15 cellular contexts compared by ENCODE assay signal in genomic region chr5:99187611-99188010, GRCh38.
"Had no signal": no experiment of that assay in that cellular context is flagged by ENCODE, and none has a peak within 500 bp of the region (broad histone marks: within the 10 kb centered on the region; RNA-seq: fewer than 3 reads in every experiment).

No MANE protein-coding gene starts in this region.

- DNase-seq: activated B cell treated with CpG ODN at 0.5 μM for 24 hours; activated CD4-positive, alpha-beta T cell treated with anti-CD3 and anti-CD28 coated beads, Interleukin-2, amount 50 U/mL, for 1 hour; activated naive CD4-positive, alpha-beta T cell treated with anti-CD3 and anti-CD28 coated beads for 36 hours; activated naive CD8-positive, alpha-beta T cell treated with anti-CD3 and anti-CD28 coated beads, Interleukin-2, amount 50 U/mL, for 24 hours; activated T-cell treated with anti-CD3 and anti-CD28 coated beads for 4 hours; aorta; cerebellar nuclear complex; effector CD8-positive, alpha-beta T cell; foreskin melanocyte; head of caudate nucleus; kidney glomerular epithelial cell; mesenchymal stem cell; ovary; stimulated activated CD4-positive, alpha-beta T cell treated with anti-CD3 and anti-CD28 coated beads, Interleukin-1b, Interleukin-23, amount 100 ng/mL, for 48 hours had no signal

- H3K27ac Mint-ChIP-seq: activated B cell treated with CpG ODN at 0.5 μM for 24 hours; activated naive CD4-positive, alpha-beta T cell treated with anti-CD3 and anti-CD28 coated beads for 36 hours; activated naive CD8-positive, alpha-beta T cell treated with anti-CD3 and anti-CD28 coated beads, Interleukin-2, amount 50 U/mL, for 24 hours; activated T-helper 2 cell treated with anti-CD3 and anti-CD28 coated beads, Interferon-gamma antibody, Interleukin-2, Interleukin-4, amounts not matched to agents 10 μg/mL and 5 μg/mL and 100 μg/mL, durations not matched to agents 14 hours and 24 hours and 36 hours had no signal

- H3K4me3 ChIP-seq: ovary had no signal

- H3K36me3 ChIP-seq: ovary had no signal

- H3K4me1 Mint-ChIP-seq: activated B cell treated with CpG ODN at 0.5 μM for 24 hours; activated naive CD8-positive, alpha-beta T cell treated with anti-CD3 and anti-CD28 coated beads, Interleukin-2, amount 50 U/mL, for 24 hours had no signal

- H3K4me3 Mint-ChIP-seq: activated B cell treated with CpG ODN at 0.5 μM for 24 hours; activated naive CD4-positive, alpha-beta T cell treated with anti-CD3 and anti-CD28 coated beads for 36 hours; activated naive CD8-positive, alpha-beta T cell treated with anti-CD3 and anti-CD28 coated beads, Interleukin-2, amount 50 U/mL, for 24 hours had no signal

- H3K9me3 Mint-ChIP-seq: activated B cell treated with CpG ODN at 0.5 μM for 24 hours; activated naive CD4-positive, alpha-beta T cell treated with anti-CD3 and anti-CD28 coated beads for 36 hours; activated naive CD8-positive, alpha-beta T cell treated with anti-CD3 and anti-CD28 coated beads, Interleukin-2, amount 50 U/mL, for 24 hours; activated T-helper 2 cell treated with anti-CD3 and anti-CD28 coated beads, Interferon-gamma antibody, Interleukin-2, Interleukin-4, amounts not matched to agents 10 μg/mL and 5 μg/mL and 100 μg/mL, durations not matched to agents 14 hours and 24 hours and 36 hours had no signal

- H3K9me3 ChIP-seq: ovary had no signal

- H3K27ac ChIP-seq: ovary had no signal

- ATAC-seq: activated naive CD8-positive, alpha-beta T cell treated with anti-CD3 and anti-CD28 coated beads, Interleukin-2, amount 50 U/mL, for 24 hours had no signal

- H3K27me3 Mint-ChIP-seq: activated B cell treated with CpG ODN at 0.5 μM for 24 hours; activated naive CD8-positive, alpha-beta T cell treated with anti-CD3 and anti-CD28 coated beads, Interleukin-2, amount 50 U/mL, for 24 hours had no signal

- H3K27me3 ChIP-seq: ovary had no signal
